Comparison of ENCODE assay signal across 1 cellular context in genomic region chr7:108660465-108660864, GRCh38.
TF ChIP-seq lines count a peak whose summit lies in the region.

No MANE protein-coding gene starts in this region.

TF ChIP-seq in H1, 55 proteins besides CTCF, POLR2A, EP300 and RAD21 (continued from another document):
- TF ChIP-seq, protein P1, sequence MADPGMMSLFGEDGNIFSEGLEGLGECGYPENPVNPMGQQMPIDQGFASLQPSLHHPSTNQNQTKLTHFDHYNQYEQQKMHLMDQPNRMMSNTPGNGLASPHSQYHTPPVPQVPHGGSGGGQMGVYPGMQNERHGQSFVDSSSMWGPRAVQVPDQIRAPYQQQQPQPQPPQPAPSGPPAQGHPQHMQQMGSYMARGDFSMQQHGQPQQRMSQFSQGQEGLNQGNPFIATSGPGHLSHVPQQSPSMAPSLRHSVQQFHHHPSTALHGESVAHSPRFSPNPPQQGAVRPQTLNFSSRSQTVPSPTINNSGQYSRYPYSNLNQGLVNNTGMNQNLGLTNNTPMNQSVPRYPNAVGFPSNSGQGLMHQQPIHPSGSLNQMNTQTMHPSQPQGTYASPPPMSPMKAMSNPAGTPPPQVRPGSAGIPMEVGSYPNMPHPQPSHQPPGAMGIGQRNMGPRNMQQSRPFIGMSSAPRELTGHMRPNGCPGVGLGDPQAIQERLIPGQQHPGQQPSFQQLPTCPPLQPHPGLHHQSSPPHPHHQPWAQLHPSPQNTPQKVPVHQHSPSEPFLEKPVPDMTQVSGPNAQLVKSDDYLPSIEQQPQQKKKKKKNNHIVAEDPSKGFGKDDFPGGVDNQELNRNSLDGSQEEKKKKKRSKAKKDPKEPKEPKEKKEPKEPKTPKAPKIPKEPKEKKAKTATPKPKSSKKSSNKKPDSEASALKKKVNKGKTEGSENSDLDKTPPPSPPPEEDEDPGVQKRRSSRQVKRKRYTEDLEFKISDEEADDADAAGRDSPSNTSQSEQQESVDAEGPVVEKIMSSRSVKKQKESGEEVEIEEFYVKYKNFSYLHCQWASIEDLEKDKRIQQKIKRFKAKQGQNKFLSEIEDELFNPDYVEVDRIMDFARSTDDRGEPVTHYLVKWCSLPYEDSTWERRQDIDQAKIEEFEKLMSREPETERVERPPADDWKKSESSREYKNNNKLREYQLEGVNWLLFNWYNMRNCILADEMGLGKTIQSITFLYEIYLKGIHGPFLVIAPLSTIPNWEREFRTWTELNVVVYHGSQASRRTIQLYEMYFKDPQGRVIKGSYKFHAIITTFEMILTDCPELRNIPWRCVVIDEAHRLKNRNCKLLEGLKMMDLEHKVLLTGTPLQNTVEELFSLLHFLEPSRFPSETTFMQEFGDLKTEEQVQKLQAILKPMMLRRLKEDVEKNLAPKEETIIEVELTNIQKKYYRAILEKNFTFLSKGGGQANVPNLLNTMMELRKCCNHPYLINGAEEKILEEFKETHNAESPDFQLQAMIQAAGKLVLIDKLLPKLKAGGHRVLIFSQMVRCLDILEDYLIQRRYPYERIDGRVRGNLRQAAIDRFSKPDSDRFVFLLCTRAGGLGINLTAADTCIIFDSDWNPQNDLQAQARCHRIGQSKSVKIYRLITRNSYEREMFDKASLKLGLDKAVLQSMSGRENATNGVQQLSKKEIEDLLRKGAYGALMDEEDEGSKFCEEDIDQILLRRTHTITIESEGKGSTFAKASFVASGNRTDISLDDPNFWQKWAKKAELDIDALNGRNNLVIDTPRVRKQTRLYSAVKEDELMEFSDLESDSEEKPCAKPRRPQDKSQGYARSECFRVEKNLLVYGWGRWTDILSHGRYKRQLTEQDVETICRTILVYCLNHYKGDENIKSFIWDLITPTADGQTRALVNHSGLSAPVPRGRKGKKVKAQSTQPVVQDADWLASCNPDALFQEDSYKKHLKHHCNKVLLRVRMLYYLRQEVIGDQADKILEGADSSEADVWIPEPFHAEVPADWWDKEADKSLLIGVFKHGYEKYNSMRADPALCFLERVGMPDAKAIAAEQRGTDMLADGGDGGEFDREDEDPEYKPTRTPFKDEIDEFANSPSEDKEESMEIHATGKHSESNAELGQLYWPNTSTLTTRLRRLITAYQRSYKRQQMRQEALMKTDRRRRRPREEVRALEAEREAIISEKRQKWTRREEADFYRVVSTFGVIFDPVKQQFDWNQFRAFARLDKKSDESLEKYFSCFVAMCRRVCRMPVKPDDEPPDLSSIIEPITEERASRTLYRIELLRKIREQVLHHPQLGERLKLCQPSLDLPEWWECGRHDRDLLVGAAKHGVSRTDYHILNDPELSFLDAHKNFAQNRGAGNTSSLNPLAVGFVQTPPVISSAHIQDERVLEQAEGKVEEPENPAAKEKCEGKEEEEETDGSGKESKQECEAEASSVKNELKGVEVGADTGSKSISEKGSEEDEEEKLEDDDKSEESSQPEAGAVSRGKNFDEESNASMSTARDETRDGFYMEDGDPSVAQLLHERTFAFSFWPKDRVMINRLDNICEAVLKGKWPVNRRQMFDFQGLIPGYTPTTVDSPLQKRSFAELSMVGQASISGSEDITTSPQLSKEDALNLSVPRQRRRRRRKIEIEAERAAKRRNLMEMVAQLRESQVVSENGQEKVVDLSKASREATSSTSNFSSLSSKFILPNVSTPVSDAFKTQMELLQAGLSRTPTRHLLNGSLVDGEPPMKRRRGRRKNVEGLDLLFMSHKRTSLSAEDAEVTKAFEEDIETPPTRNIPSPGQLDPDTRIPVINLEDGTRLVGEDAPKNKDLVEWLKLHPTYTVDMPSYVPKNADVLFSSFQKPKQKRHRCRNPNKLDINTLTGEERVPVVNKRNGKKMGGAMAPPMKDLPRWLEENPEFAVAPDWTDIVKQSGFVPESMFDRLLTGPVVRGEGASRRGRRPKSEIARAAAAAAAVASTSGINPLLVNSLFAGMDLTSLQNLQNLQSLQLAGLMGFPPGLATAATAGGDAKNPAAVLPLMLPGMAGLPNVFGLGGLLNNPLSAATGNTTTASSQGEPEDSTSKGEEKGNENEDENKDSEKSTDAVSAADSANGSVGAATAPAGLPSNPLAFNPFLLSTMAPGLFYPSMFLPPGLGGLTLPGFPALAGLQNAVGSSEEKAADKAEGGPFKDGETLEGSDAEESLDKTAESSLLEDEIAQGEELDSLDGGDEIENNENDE (IDR thresholded peaks at IDR 0.05; ENCODE audit: insufficient replicate concordance, low read length): no peak
- TF ChIP-seq JUND (IDR thresholded peaks at IDR 0.05; ENCODE audit: low read length) (no peak), CHD1 (IDR thresholded peaks at IDR 0.05; ENCODE audit: low read depth, low read length) (no peak), CEBPB (IDR thresholded peaks at IDR 0.05; ENCODE audit: low read depth, low read length) (no peak), CBX8 (IDR thresholded peaks at IDR 0.05; ENCODE audit: borderline replicate concordance, low read depth, low read length) (no peak)
